In the genomic region with DNA sequence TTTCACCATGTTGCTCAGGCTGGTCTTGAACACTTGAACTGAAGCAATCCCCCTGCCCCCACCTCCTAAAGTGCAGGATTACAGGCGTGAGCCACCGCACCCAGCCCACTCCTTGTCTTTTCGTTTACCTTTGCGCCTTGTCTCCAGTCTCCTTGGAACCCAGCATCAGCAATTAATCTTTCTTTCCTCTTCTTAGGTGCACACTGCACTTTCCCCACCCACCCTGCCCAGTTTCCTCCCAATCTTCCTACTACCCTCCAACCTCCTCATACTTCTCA, we compare ENCODE assay signal across 11 cellular contexts. TPM values are rescaled to one million over a fixed set of nuclear protein-coding genes. Genes with fewer than 3 reads are reported as not detected.
DNase-seq lines count a peak whose midpoint lies in the region; ATAC-seq, FAIRE-seq and TF ChIP-seq lines count a peak whose summit lies in the region.
"Had no signal": no experiment of that assay in that cellular context is flagged by ENCODE, and none has a peak within 500 bp of the region (broad histone marks: within the 10 kb centered on the region; RNA-seq: fewer than 3 reads in every experiment).

No MANE protein-coding gene starts in this region.

- H3K27ac ChIP-seq in DND-41 (ENCODE audit: low read length), result no peak overlapping the region
- peak overlapping the region; percentile 99 for H3K27ac ChIP-seq in epithelial cell of prostate
- H3K27ac ChIP-seq in osteoblast (ENCODE audit: low read depth, low read length), result no peak overlapping the region

- no peak overlapping the region for H3K9ac ChIP-seq in DND-41 (ENCODE audit: low read depth, low read length)
- peak overlapping the region; percentile 79 for H3K9ac ChIP-seq in NT2/D1 (ENCODE audit: insufficient read length, low read depth)

- H3K27me3 ChIP-seq in DND-41 (ENCODE audit: insufficient read depth, low read length, poor library complexity) (no peaks in the 10 kb centered on the region), NT2/D1 (ENCODE audit: insufficient read depth, insufficient read length) (peaks cover 34% of the 10 kb centered on the region), osteoblast (ENCODE audit: insufficient read depth, low read length) (peaks cover 15% of the 10 kb centered on the region)

- no peaks in the 10 kb centered on the region for H3K9me3 ChIP-seq in DND-41 (ENCODE audit: insufficient read depth, low read length, severe bottlenecking)
- no peaks in the 10 kb centered on the region for H3K9me3 ChIP-seq in NT2/D1 (ENCODE audit: insufficient read depth, low read length)
- H3K9me3 ChIP-seq in osteoblast (ENCODE audit: low read depth, low read length), result no peaks in the 10 kb centered on the region

- no peak for FAIRE-seq in GM12892 (lab: Jason Lieb, UNC)
- FAIRE-seq: G401.6 had no signal

- H3K79me2 ChIP-seq in DND-41 (ENCODE audit: insufficient read depth, low read length) (no peaks in the 10 kb centered on the region), osteoblast (ENCODE audit: insufficient read depth, low read length) (no peaks in the 10 kb centered on the region)

- no peak for TF ChIP-seq POLR2A in GM12892 (IDR thresholded peaks at IDR 0.05; ENCODE audit: low read depth, low read length)

- POLR2A ChIA-PET in HEK293T (lab: Yijun Ruan, JAX), result interaction anchor here (0.7 to 1.3 kb wide), 2 partner anchors 24 to 42 kb away, joined by 3 to 4 read pairs; a partner anchor contains a TSS

- H3K4me2 ChIP-seq in DND-41 (ENCODE audit: insufficient read depth, low read length) (no peak overlapping the region), osteoblast (ENCODE audit: insufficient read depth, low read length) (no peak overlapping the region)

- H4K20me1 ChIP-seq in DND-41 (ENCODE audit: insufficient read depth, low read length) (no peaks in the 10 kb centered on the region), osteoblast (ENCODE audit: insufficient read depth, low read length) (no peaks in the 10 kb centered on the region)

- H3K4me1 ChIP-seq in DND-41 (ENCODE audit: insufficient read depth, low read length) (peaks cover 3% of the 10 kb centered on the region; the same call in 1 of the 2 replicates), NT2/D1 (ENCODE audit: insufficient read depth, insufficient read length) (peaks cover 2% of the 10 kb centered on the region), osteoblast (ENCODE audit: insufficient read depth, low read length) (peaks cover 18% of the 10 kb centered on the region)

- DNase-seq in DND-41 (no peak), NT2/D1 (ENCODE audit: low read depth, low spot score) (no peak), epithelial cell of prostate (ENCODE audit: low read depth, low spot score) (no peak), osteoblast (ENCODE audit: insufficient read length, low spot score, missing footprints) (no peak), HEK293T (ENCODE audit: extremely low spot score) (no peak), GM12892 (ENCODE audit: insufficient read length) (no peak)
- DNase-seq: foreskin fibroblast, NCI-H1417 treated with DMSO at 0.1 percent for 48 hours had no signal

- ATAC-seq in DND-41 (ENCODE audit: insufficient read depth, low read depth), result no peak
- no peak for ATAC-seq in HG02610 (IDR thresholded peaks at IDR 0.05; ENCODE audit: unreplicated experiment)

- CTCF ChIA-PET in HEK293T (lab: Yijun Ruan, JAX), result interaction anchor here (0.6 to 1.2 kb wide), 3 partner anchors 16 to 341 kb away, joined by 3 to 6 read pairs (median 3); no protein-coding TSS in a partner anchor

- H3K36me3 ChIP-seq in DND-41 (ENCODE audit: insufficient read depth, low read length), result peaks cover 9% of the 10 kb centered on the region
- peaks cover 15% of the 10 kb centered on the region for H3K36me3 ChIP-seq in NT2/D1 (ENCODE audit: insufficient read depth, insufficient read length, low read length)
- peaks cover 9% of the 10 kb centered on the region for H3K36me3 ChIP-seq in osteoblast (ENCODE audit: insufficient read depth, low read length)

- H2AFZ ChIP-seq in DND-41 (ENCODE audit: low read depth, low read length), result peak overlapping the region; percentile 36; the same call in 1 of the 2 replicates
- peak overlapping the region; percentile 88 for H2AFZ ChIP-seq in osteoblast (ENCODE audit: low read length)

- H3K4me3 ChIP-seq in DND-41 (ENCODE audit: low read depth in 1 of 2, low read length in 2 of 2) (no peak overlapping the region), NT2/D1 (ENCODE audit: insufficient read length, low read depth) (peak overlapping the region; percentile 59), osteoblast (ENCODE audit: insufficient read depth, low read length) (no peak overlapping the region)

- no peak for TF ChIP-seq CTCF in DND-41 (IDR thresholded peaks at IDR 0.05; ENCODE audit: borderline replicate concordance, extremely low read depth, low read length, poor library complexity, severe bottlenecking)
- no peak for TF ChIP-seq CTCF in osteoblast (IDR thresholded peaks at IDR 0.05; ENCODE audit: extremely low read depth, low read depth, low read length)

TF ChIP-seq in HEK293T, 16 proteins besides CTCF, POLR2A, EP300 and RAD21:
- TF ChIP-seq BHLHE40 (IDR thresholded peaks at IDR 0.05; ENCODE audit: borderline replicate concordance), result no peak
- no peak for TF ChIP-seq SP1 (IDR thresholded peaks at IDR 0.05)
- TF ChIP-seq, protein P1, sequence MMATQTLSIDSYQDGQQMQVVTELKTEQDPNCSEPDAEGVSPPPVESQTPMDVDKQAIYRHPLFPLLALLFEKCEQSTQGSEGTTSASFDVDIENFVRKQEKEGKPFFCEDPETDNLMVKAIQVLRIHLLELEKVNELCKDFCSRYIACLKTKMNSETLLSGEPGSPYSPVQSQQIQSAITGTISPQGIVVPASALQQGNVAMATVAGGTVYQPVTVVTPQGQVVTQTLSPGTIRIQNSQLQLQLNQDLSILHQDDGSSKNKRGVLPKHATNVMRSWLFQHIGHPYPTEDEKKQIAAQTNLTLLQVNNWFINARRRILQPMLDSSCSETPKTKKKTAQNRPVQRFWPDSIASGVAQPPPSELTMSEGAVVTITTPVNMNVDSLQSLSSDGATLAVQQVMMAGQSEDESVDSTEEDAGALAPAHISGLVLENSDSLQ (IDR thresholded peaks at IDR 0.05), result no peak
- no peak for TF ChIP-seq NFRKB (IDR thresholded peaks at IDR 0.05)
- no peak for TF ChIP-seq HDGF (IDR thresholded peaks at IDR 0.05; ENCODE audit: borderline replicate concordance)
- TF ChIP-seq CTBP1 (IDR thresholded peaks at IDR 0.05; ENCODE audit: borderline replicate concordance), result no peak
- no peak for TF ChIP-seq ELF4 (IDR thresholded peaks at IDR 0.05)
- no peak for TF ChIP-seq SUZ12 (IDR thresholded peaks at IDR 0.05)
- TF ChIP-seq ZNF384 (IDR thresholded peaks at IDR 0.05), result no peak
- TF ChIP-seq L3MBTL2 (conservative IDR thresholded peaks at IDR 0.05), result no peak
- no peak for TF ChIP-seq ARNT (IDR thresholded peaks at IDR 0.05)
- no peak for TF ChIP-seq FOXA1 (IDR thresholded peaks at IDR 0.05)
- TF ChIP-seq TARDBP (IDR thresholded peaks at IDR 0.05), result no peak
- no peak for TF ChIP-seq FOXM1 (IDR thresholded peaks at IDR 0.05; ENCODE audit: borderline replicate concordance)
- TF ChIP-seq LEF1 (IDR thresholded peaks at IDR 0.05; ENCODE audit: borderline replicate concordance), result no peak
- no peak for TF ChIP-seq FOXK2 (IDR thresholded peaks at IDR 0.05)

RNA-seq across cellular contexts. Expression of a gene that starts 1.5 kb away (rescaled TPM):
- 0.36 and 1.8 TPM in 2 replicates for total RNA-seq in osteoblast
- not detected for polyA plus RNA-seq in GM12892 (2012; ENCODE audit: missing spikeins)

RNA-seq across cellular contexts. Expression of a gene that starts 11.7 kb away (rescaled TPM):
- total RNA-seq in osteoblast, result 21.7 and 26.2 TPM in 2 replicates
- polyA plus RNA-seq in GM12892 (2012; ENCODE audit: missing spikeins), result 49.5 TPM

RNA-seq across cellular contexts. Expression of a gene that starts 12.2 kb away (rescaled TPM):
- 29.8 and 31.8 TPM in 2 replicates for total RNA-seq in osteoblast
- polyA plus RNA-seq in GM12892 (2012; ENCODE audit: missing spikeins), result 80.4 TPM

RNA-seq across cellular contexts. Expression of a gene that starts 17.8 kb away (rescaled TPM):
- total RNA-seq in osteoblast, result under 0.01 and 0.29 TPM in 2 replicates
- not detected for polyA plus RNA-seq in GM12892 (2012; ENCODE audit: missing spikeins)
- total RNA-seq: RPMI7951 had no signal

RNA-seq across cellular contexts. Expression of a gene that starts 21.5 kb away (rescaled TPM):
- total RNA-seq in osteoblast, result 396 and 422 TPM in 2 replicates
- polyA plus RNA-seq in GM12892 (2012; ENCODE audit: missing spikeins), result 238 TPM
